In the genomic region with DNA sequence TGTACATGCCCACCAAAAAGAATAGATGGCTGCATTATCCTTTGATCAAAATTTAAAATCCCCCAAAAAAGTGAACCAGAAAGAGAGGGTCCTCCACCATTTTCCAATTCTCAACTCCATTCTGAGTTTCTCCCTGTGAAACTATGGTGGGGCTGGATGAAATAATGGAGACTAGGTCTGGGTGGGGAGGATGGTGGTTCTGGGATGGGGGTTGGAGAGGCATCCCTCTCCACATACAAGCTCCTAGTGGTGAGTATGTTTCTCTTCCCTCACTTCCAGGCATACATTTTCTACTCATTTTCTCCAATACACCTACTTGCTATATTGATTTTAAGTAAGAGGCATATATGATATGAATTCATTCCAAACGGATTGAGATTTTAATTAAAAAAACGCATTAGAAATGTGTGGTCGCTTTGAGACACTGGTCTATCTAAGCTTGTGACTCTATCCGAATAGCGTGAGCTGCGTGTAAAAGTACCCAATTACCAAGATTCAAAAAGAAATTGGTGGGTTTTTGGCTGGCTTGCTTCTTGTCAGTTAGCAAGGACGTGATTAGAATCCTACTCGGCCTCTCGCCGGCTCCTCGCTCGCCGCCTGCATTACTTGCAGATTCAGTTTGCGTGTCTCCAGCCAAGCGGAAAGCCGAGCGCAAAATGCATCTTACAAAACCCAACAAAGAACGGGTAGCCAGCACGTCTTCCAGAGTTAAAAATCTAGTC, we compare ENCODE assay signal across 12 cellular contexts. TPM values are rescaled to one million over a fixed set of nuclear protein-coding genes. Genes with fewer than 3 reads are reported as not detected.
DNase-seq lines count a peak whose midpoint lies in the region; ATAC-seq and TF ChIP-seq lines count a peak whose summit lies in the region.
"Had no signal": no experiment of that assay in that cellular context is flagged by ENCODE, and none has a peak within 500 bp of the region (broad histone marks: within the 10 kb centered on the region; RNA-seq: fewer than 3 reads in every experiment).

No MANE protein-coding gene starts in this region.

- peaks cover 5% of the 10 kb centered on the region for H3K9me3 Mint-ChIP-seq in activated naive CD4-positive, alpha-beta T cell treated with anti-CD3 and anti-CD28 coated beads, Interleukin-2, amount 10 ng/mL, durations not matched to agents 7 days and 5 days
- H3K9me3 Mint-ChIP-seq in glutamatergic neuron (ENCODE audit: unreplicated experiment), result peaks cover 22% of the 10 kb centered on the region

- DNase-seq in activated naive CD4-positive, alpha-beta T cell treated with anti-CD3 and anti-CD28 coated beads, Interleukin-2, amount 10 ng/mL, durations not matched to agents 7 days and 5 days, result no peak
- DNase-seq in activated naive CD4-positive, alpha-beta T cell (lab: John Stamatoyannopoulos, UW), result no peak
- DNase-seq in NCI-H510A (lab: John Stamatoyannopoulos, UW) (peak; percentile 54), glutamatergic neuron (peak; percentile 49), A172 (ENCODE audit: low spot score) (no peak), NCI-H1694 treated with DMSO at 0.1 percent for 48 hours (lab: John Stamatoyannopoulos, UW) (no peak), germinal center (ENCODE audit: low spot score) (no peak)
- DNase-seq: MM.1S, RPMI8226, sigmoid colon had no signal

- H3K4me1 Mint-ChIP-seq in activated naive CD4-positive, alpha-beta T cell treated with anti-CD3 and anti-CD28 coated beads, Interleukin-2, amount 10 ng/mL, durations not matched to agents 7 days and 5 days, result peaks cover 46% of the 10 kb centered on the region
- H3K4me1 Mint-ChIP-seq in glutamatergic neuron (ENCODE audit: low read depth, unreplicated experiment), result peaks cover 14% of the 10 kb centered on the region

- H3K36me3 Mint-ChIP-seq in activated naive CD4-positive, alpha-beta T cell treated with anti-CD3 and anti-CD28 coated beads, Interleukin-2, amount 10 ng/mL, durations not matched to agents 7 days and 5 days, result peaks cover 4% of the 10 kb centered on the region
- H3K36me3 Mint-ChIP-seq in glutamatergic neuron (ENCODE audit: unreplicated experiment), result peaks cover 9% of the 10 kb centered on the region

- CTCF ChIA-PET in activated naive CD4-positive, alpha-beta T cell treated with anti-CD3 and anti-CD28 coated beads, Interleukin-2, amount 10 ng/mL, durations not matched to agents 7 days and 5 days (lab: Charles Lee), result interaction anchor here (0.8 kb wide), 1 partner anchor 12 kb away, joined by 5 read pairs; no protein-coding TSS in a partner anchor

- H3K4me3 Mint-ChIP-seq in activated naive CD4-positive, alpha-beta T cell treated with anti-CD3 and anti-CD28 coated beads, Interleukin-2, amount 10 ng/mL, durations not matched to agents 7 days and 5 days, result no peak overlapping the region
- peak overlapping the region; percentile 84 for H3K4me3 Mint-ChIP-seq in glutamatergic neuron (ENCODE audit: unreplicated experiment)

- no peak for TF ChIP-seq CTCF in glutamatergic neuron (IDR thresholded peaks at IDR 0.05; ENCODE audit: partially characterized antibody, unreplicated experiment)

- peaks cover 99% of the 10 kb centered on the region for H3K27me3 Mint-ChIP-seq in activated naive CD4-positive, alpha-beta T cell treated with anti-CD3 and anti-CD28 coated beads, Interleukin-2, amount 10 ng/mL, durations not matched to agents 7 days and 5 days
- H3K27me3 Mint-ChIP-seq in glutamatergic neuron (ENCODE audit: unreplicated experiment), result peaks cover 41% of the 10 kb centered on the region

- H3K27ac Mint-ChIP-seq in activated naive CD4-positive, alpha-beta T cell treated with anti-CD3 and anti-CD28 coated beads, Interleukin-2, amount 10 ng/mL, durations not matched to agents 7 days and 5 days, result peak overlapping the region; percentile 55
- no peak overlapping the region for H3K27ac Mint-ChIP-seq in glutamatergic neuron (ENCODE audit: unreplicated experiment)

- ATAC-seq in HG02870 (IDR thresholded peaks at IDR 0.05; ENCODE audit: unreplicated experiment), result no peak

RNA-seq across cellular contexts. Expression of gene ASCL1, which starts 3.5 kb away (rescaled TPM):
- not detected for total RNA-seq in glutamatergic neuron (ENCODE audit: unreplicated experiment)
- not detected in 2 replicates for total RNA-seq in A172 (2014; rRNA removed; shearing (Covaris generic))
- total RNA-seq: suprapubic skin had no signal

RNA-seq across cellular contexts. Expression of gene PAH, which starts 43.9 kb away (rescaled TPM):
- total RNA-seq in glutamatergic neuron (ENCODE audit: unreplicated experiment), result not detected
- total RNA-seq in A172 (2014; rRNA removed; shearing (Covaris generic)), result not detected in 2 replicates

Comparison
In these comparisons a context has a peak if more than half of its experiments do, and no peak if none do; other contexts are left out.
1. DNase-seq: peak in NCI-H510A (single experiment) and glutamatergic neuron (single experiment); none in activated naive CD4-positive, alpha-beta T cell treated with anti-CD3 and anti-CD28 coated beads, Interleukin-2, amount 10 ng/mL, durations not matched to agents 7 days and 5 days (single experiment), activated naive CD4-positive, alpha-beta T cell (0 of 4), A172 (single experiment), NCI-H1694 treated with DMSO at 0.1 percent for 48 hours (single experiment) and germinal center (single experiment).